ENCODE assay signal across 8 cellular contexts in the genomic region with DNA sequence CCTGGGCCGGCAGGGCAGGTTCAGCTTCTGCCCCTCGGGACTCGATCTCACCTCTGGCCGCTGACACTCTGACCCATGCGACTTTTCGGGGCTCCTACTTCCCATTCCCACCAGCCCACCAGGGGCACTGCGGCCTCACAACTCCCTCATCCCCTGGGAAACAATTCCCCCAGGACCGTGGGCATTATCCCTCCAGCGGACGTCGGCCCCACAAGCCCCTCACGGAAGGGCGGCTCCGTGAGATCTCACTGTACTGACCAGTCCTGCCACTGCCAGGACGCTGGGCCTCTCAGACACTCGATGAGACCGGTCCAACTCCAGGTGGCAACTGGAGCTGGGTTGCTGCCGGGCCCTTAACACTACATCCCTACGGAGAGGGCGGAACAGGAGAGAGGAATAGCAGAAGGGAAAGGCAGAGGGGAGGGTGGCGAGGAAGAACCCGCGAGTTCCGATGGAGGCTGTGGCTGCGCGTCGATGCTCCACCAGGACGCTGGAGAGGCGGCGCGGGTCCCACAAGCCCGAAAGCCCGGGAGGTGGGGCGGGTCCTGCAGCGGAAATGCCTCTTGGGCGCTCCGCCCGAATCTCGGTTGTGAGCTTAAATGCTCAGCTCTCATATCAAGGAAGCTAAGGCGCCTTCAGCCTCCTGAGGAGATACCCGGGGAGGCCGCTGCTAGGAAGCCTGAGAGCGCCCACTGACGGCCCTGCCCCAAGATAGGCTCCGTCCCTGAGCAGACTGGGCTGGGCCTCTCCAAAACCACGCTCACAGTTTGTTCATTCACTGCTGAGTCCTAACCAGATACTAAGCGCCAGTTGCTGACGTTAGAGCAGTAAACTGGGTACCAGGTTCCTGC. TPM values are rescaled to one million over a fixed set of nuclear protein-coding genes. Genes with fewer than 3 reads are reported as not detected.
DNase-seq lines count a peak whose midpoint lies in the region; ATAC-seq, FAIRE-seq and TF ChIP-seq lines count a peak whose summit lies in the region.

No MANE protein-coding gene starts in this region.

- H3K27ac Mint-ChIP-seq in activated T-helper 17 cell treated with anti-CD3 and anti-CD28 coated beads, Interleukin-2, amount 50 U/mL, for 72 hours: peak overlapping the region; percentile 64

- H3K9me3 Mint-ChIP-seq in activated T-helper 17 cell treated with anti-CD3 and anti-CD28 coated beads, Interleukin-2, amount 50 U/mL, for 72 hours: no peaks in the 10 kb centered on the region

- H3K4me3 Mint-ChIP-seq in activated T-helper 17 cell treated with anti-CD3 and anti-CD28 coated beads, Interleukin-2, amount 50 U/mL, for 72 hours: peak overlapping the region; percentile 72

- H3K36me3 Mint-ChIP-seq in activated T-helper 17 cell treated with anti-CD3 and anti-CD28 coated beads, Interleukin-2, amount 50 U/mL, for 72 hours (ENCODE audit: low read depth): peaks cover 7% of the 10 kb centered on the region

- intact Hi-C loops in left ventricle myocardium superior (cut with micrococcal nuclease): no loop called here

- peak; percentile 58 for DNase-seq in GM12892 (ENCODE audit: insufficient read length)
- peak; percentile 78 for DNase-seq in left ventricle myocardium superior
- DNase-seq in stimulated activated CD8-positive, alpha-beta memory T cell treated with anti-CD3 and anti-CD28 coated beads, Interleukin-12 subunit alpha, Interleukin-12 subunit beta, amount 100 ng/mL, for 1 hour (ENCODE audit: low read depth): peak; percentile 10
- DNase-seq in H4 (ENCODE audit: low spot score): no peak
- DNase-seq in substantia nigra (lab: John Stamatoyannopoulos, UW): no peak
- no peak for DNase-seq in DMS153 treated with DMSO at 0.1 percent for 48 hours (lab: John Stamatoyannopoulos, UW; ENCODE audit: unreplicated experiment)

- H3K27me3 Mint-ChIP-seq in activated T-helper 17 cell treated with anti-CD3 and anti-CD28 coated beads, Interleukin-2, amount 50 U/mL, for 72 hours: no peaks in the 10 kb centered on the region

- H3K4me1 Mint-ChIP-seq in activated T-helper 17 cell treated with anti-CD3 and anti-CD28 coated beads, Interleukin-2, amount 50 U/mL, for 72 hours: no peaks in the 10 kb centered on the region

- no peak overlapping the region for H3K27ac ChIP-seq in substantia nigra (ENCODE audit: low read depth, low read length, poor library complexity, severe bottlenecking)

- peak; percentile 48; the same call in 1 of the 2 replicates for TF ChIP-seq POLR2A in GM12892 (IDR thresholded peaks at IDR 0.05; ENCODE audit: low read depth, low read length)

- peak; percentile 92 for ATAC-seq in activated T-helper 17 cell treated with anti-CD3 and anti-CD28 coated beads, Interleukin-2, amount 50 U/mL, for 72 hours (replicated peaks)
- peak; percentile 79 for ATAC-seq in left ventricle myocardium superior
- no peak for ATAC-seq in HG02981 (IDR thresholded peaks at IDR 0.05; ENCODE audit: unreplicated experiment)

- peak; percentile 44 for FAIRE-seq in GM12892 (lab: Jason Lieb, UNC)

RNA-seq across cellular contexts. Expression of a gene that starts 36.3 kb away (rescaled TPM):
- 120 TPM for polyA plus RNA-seq in GM12892 (2012; ENCODE audit: missing spikeins)
- total RNA-seq in activated T-helper 17 cell treated with anti-CD3 and anti-CD28 coated beads, Interleukin-2, amount 50 U/mL, for 72 hours: 100 to 1,000 TPM; 235 to 322 TPM
- 233 TPM for total RNA-seq in left ventricle myocardium superior
- total RNA-seq in H4 (2014; rRNA removed; shearing (Covaris generic)): 380 and 386 TPM in 2 replicates

RNA-seq across cellular contexts. Expression of a gene that starts 43.7 kb away (rescaled TPM):
- polyA plus RNA-seq in GM12892 (2012; ENCODE audit: missing spikeins): 41.1 TPM
- total RNA-seq in activated T-helper 17 cell treated with anti-CD3 and anti-CD28 coated beads, Interleukin-2, amount 50 U/mL, for 72 hours: 100 to 1,000 TPM in 1 of 2 donors, 10 to 100 TPM in 1; 94.2 to 124 TPM
- total RNA-seq in left ventricle myocardium superior: 4.4 TPM
- total RNA-seq in H4 (2014; rRNA removed; shearing (Covaris generic)): 67.6 and 84.0 TPM in 2 replicates

RNA-seq across cellular contexts. Expression of a gene that starts 46.5 kb away (rescaled TPM):
- polyA plus RNA-seq in GM12892 (2012; ENCODE audit: missing spikeins): 11.9 TPM
- 10 to 100 TPM in 1 of 2 donors, 1 to 10 TPM in 1; 4.4 to 10.7 TPM for total RNA-seq in activated T-helper 17 cell treated with anti-CD3 and anti-CD28 coated beads, Interleukin-2, amount 50 U/mL, for 72 hours
- 36.2 TPM for total RNA-seq in left ventricle myocardium superior
- total RNA-seq in H4 (2014; rRNA removed; shearing (Covaris generic)): 7.2 and 9.2 TPM in 2 replicates

Comparison
In these comparisons a context has a peak if more than half of its experiments do, and no peak if none do; other contexts are left out.
1. DNase-seq: peak in GM12892 (single experiment), left ventricle myocardium superior (single experiment) and stimulated activated CD8-positive, alpha-beta memory T cell treated with anti-CD3 and anti-CD28 coated beads, Interleukin-12 subunit alpha, Interleukin-12 subunit beta, amount 100 ng/mL, for 1 hour (single experiment); none in H4 (single experiment), substantia nigra (0 of 49) and DMS153 treated with DMSO at 0.1 percent for 48 hours (single experiment).
2. RNA of a gene that starts 43.7 kb away (total RNA-seq): 94.2 to 124 TPM in activated T-helper 17 cell treated with anti-CD3 and anti-CD28 coated beads, Interleukin-2, amount 50 U/mL, for 72 hours and 67.6 to 84.0 TPM in H4; 4.4 TPM in left ventricle myocardium superior (single experiment); every median in the first group is over 10 times any median in the second.